Comparison of ENCODE assay signal across 2 cellular contexts in genomic region chr1:147636314-147636713, GRCh38.
TF ChIP-seq lines count a peak whose summit lies in the region.

No MANE protein-coding gene starts in this region.

TF ChIP-seq in K562, 482 proteins besides CTCF, POLR2A, EP300 and RAD21:
- no peak for TF ChIP-seq SMAD3 (CRISPR knock-in tag; conservative IDR thresholded peaks at IDR 0.05)
- 0 out of 2 replicates have a peak, but pooled peaks have one; percentile 15 for TF ChIP-seq CTBP1 (IDR thresholded peaks at IDR 0.05; ENCODE audit: borderline replicate concordance)
- peak; percentile 18; the same call in 1 of the 2 replicates for TF ChIP-seq CBFA2T3 (IDR thresholded peaks at IDR 0.05)
- TF ChIP-seq MECOM (CRISPR knock-in tag; IDR thresholded peaks at IDR 0.05), result no peak
- TF ChIP-seq GATA2 (CRISPR knock-in tag; IDR thresholded peaks at IDR 0.05), result no peak
- no peak for TF ChIP-seq NFRKB (IDR thresholded peaks at IDR 0.05; ENCODE audit: low read depth)
- no peak for TF ChIP-seq DDX20 (tag; IDR thresholded peaks at IDR 0.05; ENCODE audit: low read depth)
- TF ChIP-seq IRF2 (CRISPR knock-in tag; IDR thresholded peaks at IDR 0.05), result no peak
- no peak for TF ChIP-seq SAP30 (IDR thresholded peaks at IDR 0.05; ENCODE audit: borderline replicate concordance, insufficient read depth, low read depth, low read length, poor library complexity, severe bottlenecking)
- TF ChIP-seq ZBED1 (IDR thresholded peaks at IDR 0.05), result no peak
- TF ChIP-seq E2F4 (CRISPR knock-in tag; IDR thresholded peaks at IDR 0.05; ENCODE audit: low read depth), result no peak
- TF ChIP-seq MAFG (tag; conservative IDR thresholded peaks at IDR 0.05), result no peak
- TF ChIP-seq NR2C2 (CRISPR knock-in tag; IDR thresholded peaks at IDR 0.05), result no peak
- TF ChIP-seq NR2C2 (tag; IDR thresholded peaks at IDR 0.05), result peak; percentile 64
- peak; percentile 46; the same call in 1 of the 2 replicates for TF ChIP-seq NR2C1 (IDR thresholded peaks at IDR 0.05)
- peak; percentile 81 for TF ChIP-seq NR2C1 (tag; IDR thresholded peaks at IDR 0.05)
- no peak for TF ChIP-seq NEUROD1 (IDR thresholded peaks at IDR 0.05; ENCODE audit: borderline replicate concordance, low read depth, low read length, partially characterized antibody)
TF ChIP-seq in K562: peak in this region for 4.

TF ChIP-seq in HepG2, 621 proteins besides CTCF, POLR2A, EP300 and RAD21:
- TF ChIP-seq ZNF446 (CRISPR knock-in tag; IDR thresholded peaks at IDR 0.05) (no peak), ZNF562 (CRISPR knock-in tag; IDR thresholded peaks at IDR 0.05; ENCODE audit: borderline replicate concordance) (no peak), HDAC2 (CRISPR knock-in tag; IDR thresholded peaks at IDR 0.05) (0 out of 2 replicates have a peak, but pooled peaks have one; percentile 21), STAT6 (CRISPR knock-in tag; IDR thresholded peaks at IDR 0.05; ENCODE audit: borderline replicate concordance) (no peak), NR2F6 (IDR thresholded peaks at IDR 0.05) (0 out of 2 replicates have a peak, but pooled peaks have one; percentile 37), NR2F6 (CRISPR knock-in tag; IDR thresholded peaks at IDR 0.05) (peak; percentile 60), GATAD2A (CRISPR knock-in tag; IDR thresholded peaks at IDR 0.05) (0 out of 2 replicates have a peak, but pooled peaks have one; percentile 23), ZNF557 (CRISPR knock-in tag; IDR thresholded peaks at IDR 0.05) (no peak), POGZ (CRISPR knock-in tag; IDR thresholded peaks at IDR 0.05) (peak; percentile 52; the same call in 1 of the 2 replicates), NAIF1 (CRISPR knock-in tag; IDR thresholded peaks at IDR 0.05; ENCODE audit: borderline replicate concordance) (no peak), ZSCAN29 (CRISPR knock-in tag; conservative IDR thresholded peaks at IDR 0.05) (no peak), HNF4G (IDR thresholded peaks at IDR 0.05; ENCODE audit: borderline replicate concordance, low read depth, low read length) (peak; percentile 50; the same call in 1 of the 2 replicates), HNF4G (CRISPR knock-in tag; IDR thresholded peaks at IDR 0.05; ENCODE audit: borderline replicate concordance, low read depth) (no peak), SOX13 (IDR thresholded peaks at IDR 0.05) (peak; percentile 16; the same call in 1 of the 2 replicates), SOX13 (CRISPR knock-in tag; conservative IDR thresholded peaks at IDR 0.05 in 1 of 2, IDR thresholded peaks at IDR 0.05 in 1 of 2) (peak in 1 of 2 experiments; percentile 71; a peak in 2 of 4 replicates), NR2F1 (CRISPR knock-in tag; IDR thresholded peaks at IDR 0.05) (0 out of 4 replicates have a peak, but pooled peaks of 1 of the 2 experiments have one; percentile 33), JARID2 (CRISPR knock-in tag; IDR thresholded peaks at IDR 0.05; ENCODE audit: insufficient replicate concordance) (no peak), SOX5 (CRISPR knock-in tag; IDR thresholded peaks at IDR 0.05; ENCODE audit: borderline replicate concordance) (peak; percentile 47; the same call in 1 of the 2 replicates), RARA (CRISPR knock-in tag; IDR thresholded peaks at IDR 0.05) (0 out of 2 replicates have a peak, but pooled peaks have one; percentile 21), ZNF644 (CRISPR knock-in tag; IDR thresholded peaks at IDR 0.05; ENCODE audit: low read depth) (peak; percentile 64; the same call in 1 of the 2 replicates), ZBTB33 (CRISPR knock-in tag; IDR thresholded peaks at IDR 0.05) (peak; percentile 84), HNF4A (CRISPR knock-in tag; IDR thresholded peaks at IDR 0.05) (peak; percentile 69), SAP130 (CRISPR knock-in tag; IDR thresholded peaks at IDR 0.05; ENCODE audit: low read depth) (0 out of 2 replicates have a peak, but pooled peaks have one; percentile 14), ZMYM4 (CRISPR knock-in tag; IDR thresholded peaks at IDR 0.05) (0 out of 2 replicates have a peak, but pooled peaks have one; percentile 34), TCF7 (IDR thresholded peaks at IDR 0.05; ENCODE audit: low read depth) (0 out of 2 replicates have a peak, but pooled peaks have one; percentile 12), SALL1 (CRISPR knock-in tag; IDR thresholded peaks at IDR 0.05) (0 out of 2 replicates have a peak, but pooled peaks have one; percentile 24), SNAPC5 (CRISPR knock-in tag; IDR thresholded peaks at IDR 0.05; ENCODE audit: borderline replicate concordance) (no peak), LCORL (IDR thresholded peaks at IDR 0.05) (no peak), LCORL (CRISPR knock-in tag; IDR thresholded peaks at IDR 0.05) (0 out of 2 replicates have a peak, but pooled peaks have one; percentile 17), NR2C2 (CRISPR knock-in tag; IDR thresholded peaks at IDR 0.05; ENCODE audit: borderline replicate concordance) (peak; percentile 72), HBP1 (CRISPR knock-in tag; IDR thresholded peaks at IDR 0.05; ENCODE audit: low read depth) (no peak), SOX6 (IDR thresholded peaks at IDR 0.05) (no peak), SOX6 (CRISPR knock-in tag; IDR thresholded peaks at IDR 0.05) (peak; percentile 37), GABPA (IDR thresholded peaks at IDR 0.05; ENCODE audit: low read depth, low read length) (no peak), GABPA (CRISPR knock-in tag; IDR thresholded peaks at IDR 0.05; ENCODE audit: low read depth) (0 out of 2 replicates have a peak, but pooled peaks have one; percentile 17)
TF ChIP-seq in HepG2: peak in this region for 20.
